In genomic region chr3:61518590-61518989, GRCh38 we compare ENCODE assay signal across 23 cellular contexts. TPM values are rescaled to one million over a fixed set of nuclear protein-coding genes. Genes with fewer than 3 reads are reported as not detected.
DNase-seq lines count a peak whose midpoint lies in the region; ATAC-seq and TF ChIP-seq lines count a peak whose summit lies in the region.
"Had no signal": no experiment of that assay in that cellular context is flagged by ENCODE, and none has a peak within 500 bp of the region (broad histone marks: within the 10 kb centered on the region; RNA-seq: fewer than 3 reads in every experiment).

No MANE protein-coding gene starts in this region.

- ATAC-seq in GM18502 (IDR thresholded peaks at IDR 0.05; ENCODE audit: poor library complexity, unreplicated experiment) (peak; percentile 43), GM19463 (IDR thresholded peaks at IDR 0.05; ENCODE audit: unreplicated experiment) (peak; percentile 40), HG03469 (IDR thresholded peaks at IDR 0.05; ENCODE audit: unreplicated experiment) (peak; percentile 33), GM21528 (IDR thresholded peaks at IDR 0.05; ENCODE audit: low FRiP score, unreplicated experiment) (no peak), HG03175 (IDR thresholded peaks at IDR 0.05; ENCODE audit: unreplicated experiment) (no peak)

- H3K9me3 Mint-ChIP-seq in endodermal cell: peaks cover 8% of the 10 kb centered on the region

- no peaks in the 10 kb centered on the region for H3K36me3 ChIP-seq in endodermal cell (ENCODE audit: control insufficient read depth, insufficient read depth, low read length)
- H3K36me3 ChIP-seq: adrenal gland, neutrophil, SJCRH30, stomach had no signal

- TF ChIP-seq CTCF in fibroblast of mammary gland (conservative IDR thresholded peaks at IDR 0.05; ENCODE audit: control insufficient read depth, insufficient read depth, low read depth, low read length) (no peak), endodermal cell (conservative IDR thresholded peaks at IDR 0.05) (no peak)

- no peak overlapping the region for H3K4me3 ChIP-seq in fibroblast of mammary gland (ENCODE audit: control insufficient read depth, low read depth, low read length)
- no peak overlapping the region for H3K4me3 ChIP-seq in endodermal cell (ENCODE audit: low read length)
- H3K4me3 ChIP-seq: adrenal gland, PC-9, SJCRH30, stomach had no signal

- no peak overlapping the region for H3K9ac ChIP-seq in endodermal cell (ENCODE audit: extremely low read depth, low read length, poor library complexity, severe bottlenecking)

- DNase-seq in fibroblast of mammary gland (ENCODE audit: low read depth): peak; percentile 9
- no peak for DNase-seq in endodermal cell
- DNase-seq in effector CD4-positive, alpha-beta T cell: no peak
- DNase-seq: activated CD4-positive, CD25-positive, alpha-beta regulatory T cell treated with anti-CD3 and anti-CD28 coated beads, Interleukin-2, amount 50 U/mL, for 72 hours; activated effector memory CD4-positive, alpha-beta T cell treated with Interleukin-2 at 50 U/mL for 16 hours; adrenal gland; CD4-positive, alpha-beta T cell; central memory CD4-positive, alpha-beta T cell; effector memory CD4-positive, alpha-beta T cell; glutamatergic neuron; KBM-7; NCI-H1092 treated with DMSO at 0.1 percent for 48 hours; NCI-H2107; NCI-H526 treated with DMSO at 0.1 percent for 48 hours; PC-9; SJCRH30; stomach had no signal

- peaks cover 6% of the 10 kb centered on the region for H3K9me3 ChIP-seq in endodermal cell (ENCODE audit: control insufficient read depth, low read length)
- H3K9me3 ChIP-seq: adrenal gland, neutrophil, SJCRH30 had no signal

- no peak overlapping the region for H3K4me3 Mint-ChIP-seq in endodermal cell
- H3K4me3 Mint-ChIP-seq: CD4-positive, alpha-beta T cell had no signal

- no peaks in the 10 kb centered on the region for H3K36me3 Mint-ChIP-seq in endodermal cell (ENCODE audit: low read depth)

- no peaks in the 10 kb centered on the region for H3K4me1 ChIP-seq in endodermal cell (ENCODE audit: control insufficient read depth, insufficient read depth, low read length)
- H3K4me1 ChIP-seq: adrenal gland, SJCRH30, stomach had no signal

- no peak overlapping the region for H3K27ac ChIP-seq in endodermal cell (ENCODE audit: low read depth, low read length)
- H3K27ac ChIP-seq: adrenal gland, neutrophil, PC-9, SJCRH30, stomach had no signal

- peaks cover 12% of the 10 kb centered on the region for H3K4me1 Mint-ChIP-seq in endodermal cell

- no peaks in the 10 kb centered on the region for H3K27me3 ChIP-seq in endodermal cell (ENCODE audit: control insufficient read depth, insufficient read depth, low read length, poor library complexity, severe bottlenecking)
- H3K27me3 ChIP-seq: adrenal gland, neutrophil, SJCRH30, stomach had no signal

- no peaks in the 10 kb centered on the region for H3K27me3 Mint-ChIP-seq in endodermal cell (ENCODE audit: insufficient read depth)

- 80 to 90% methylated on average over 1 of the region's 1 CpG for WGBS in endodermal cell (ENCODE audit: insufficient coverage in 1 of 2, insufficient read length in 1 of 2), 2 experiments

- no peak overlapping the region for H3K27ac Mint-ChIP-seq in endodermal cell
- H3K27ac Mint-ChIP-seq: CD4-positive, alpha-beta T cell had no signal

RNA-seq across cellular contexts. Expression of gene PTPRG, which starts 42.8 kb away (rescaled TPM):
- total RNA-seq in endodermal cell: 100 to 1,000 TPM in 1 of 2 donors, 10 to 100 TPM in 1; 76.5 to 108 TPM
- 49.7 TPM for polyA plus RNA-seq in endodermal cell (2013, experiment 1 of 2)
- polyA plus RNA-seq in endodermal cell (2013, experiment 2 of 2): 51.9 TPM

Comparison
In these comparisons a context has a peak if more than half of its experiments do, and no peak if none do; other contexts are left out.
1. ATAC-seq: peak in GM18502 (single experiment), GM19463 (single experiment) and HG03469 (single experiment); none in GM21528 (single experiment) and HG03175 (single experiment).